ENCODE assay signal across 17 cellular contexts in the genomic region with DNA sequence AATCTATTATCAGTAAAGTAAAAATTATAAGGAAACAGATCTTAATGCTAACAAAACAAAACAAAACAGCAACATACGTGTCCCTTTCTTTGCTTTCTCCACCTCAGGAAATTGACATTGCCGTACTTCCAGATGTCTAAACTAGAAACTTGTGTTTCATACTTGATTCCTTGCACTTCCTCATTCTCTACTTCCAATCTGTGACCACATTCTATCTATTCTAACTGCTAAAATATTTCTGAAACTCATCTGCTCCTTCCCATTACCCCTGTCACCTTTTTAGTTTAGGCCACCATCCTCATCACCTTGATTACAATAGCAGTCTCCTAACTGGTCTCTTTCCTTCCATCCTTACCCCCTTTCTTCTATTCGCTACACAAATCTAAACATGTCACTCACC. TPM values are rescaled to one million over a fixed set of nuclear protein-coding genes. Genes with fewer than 3 reads are reported as not detected.
A peak's percentile ranks its signal among the peaks of the same experiment; 100 is the strongest.
DNase-seq lines count a peak whose midpoint lies in the region; ATAC-seq, FAIRE-seq and TF ChIP-seq lines count a peak whose summit lies in the region.
"Had no signal": no experiment of that assay in that cellular context is flagged by ENCODE, and none has a peak within 500 bp of the region (broad histone marks: within the 10 kb centered on the region; RNA-seq: fewer than 3 reads in every experiment).

No MANE protein-coding gene starts in this region.

- no peaks in the 10 kb centered on the region for H3K9me2 ChIP-seq in OCI-LY7 (ENCODE audit: insufficient read depth, low read length)

- H3K79me2 ChIP-seq in OCI-LY7 (ENCODE audit: insufficient read depth, low read depth, low read length): no peaks in the 10 kb centered on the region

- CTCF ChIA-PET in OCI-LY7 (lab: Charles Lee; ENCODE audit: unreplicated experiment): no interaction called here

- TF ChIP-seq CTCF in OCI-LY7 (conservative IDR thresholded peaks at IDR 0.05; ENCODE audit: low read length) (no peak), left ventricle myocardium inferior (IDR thresholded peaks at IDR 0.05; ENCODE audit: borderline replicate concordance) (no peak)

- no peaks in the 10 kb centered on the region for H3K27me3 ChIP-seq in effector memory CD4-positive, alpha-beta T cell (replicated peaks; ENCODE audit: control insufficient read depth, insufficient read depth, low read length, poor library complexity, severe bottlenecking)
- no peaks in the 10 kb centered on the region for H3K27me3 ChIP-seq in left ventricle myocardium inferior (ENCODE audit: low read depth)
- H3K27me3 ChIP-seq: cardiac muscle cell, stomach had no signal

- no TSS peak for BruUV-seq in OCI-LY7 (replicated peaks; lab: Mats Ljungman, UMichigan)

- POLR2A ChIA-PET in OCI-LY7 (lab: Charles Lee): interaction anchor here (1.1 kb wide), 1 partner anchor 37 kb away, joined by 3 read pairs; no protein-coding TSS in a partner anchor

- H3K4me2 ChIP-seq in OCI-LY7 (ENCODE audit: low read length): peak overlapping the region; percentile 48

- H3K9me3 ChIP-seq in OCI-LY7 (ENCODE audit: low read length) (no peaks in the 10 kb centered on the region), left ventricle myocardium inferior (replicated peaks) (no peaks in the 10 kb centered on the region)
- no peaks in the 10 kb centered on the region for H3K9me3 ChIP-seq in effector memory CD4-positive, alpha-beta T cell (ENCODE audit: control insufficient read depth, low read length)
- H3K9me3 ChIP-seq: stomach had no signal

- intact Hi-C loops in OCI-LY7 (cut with micrococcal nuclease; ENCODE audit: unreplicated experiment): no loop called here
- intact Hi-C loops in left ventricle myocardium inferior (cut with micrococcal nuclease): no loop called here

- no peaks in the 10 kb centered on the region for H3K36me3 ChIP-seq in OCI-LY7 (ENCODE audit: insufficient read depth, low read length)
- no peaks in the 10 kb centered on the region for H3K36me3 ChIP-seq in effector memory CD4-positive, alpha-beta T cell (ENCODE audit: control insufficient read depth, insufficient read depth, low read length)
- no peaks in the 10 kb centered on the region for H3K36me3 ChIP-seq in left ventricle myocardium inferior
- H3K36me3 ChIP-seq: cardiac muscle cell, stomach had no signal

- H3K4me3 ChIP-seq in OCI-LY7 (ENCODE audit: low read depth, low read length, poor library complexity, severe bottlenecking) (no peak overlapping the region), left ventricle myocardium inferior (no peak overlapping the region)
- H3K4me3 ChIP-seq in effector memory CD4-positive, alpha-beta T cell (ENCODE audit: insufficient read depth, low read depth, low read length, poor library complexity, severe bottlenecking): no peak overlapping the region
- H3K4me3 ChIP-seq: cardiac muscle cell, stomach had no signal

- FAIRE-seq in GM18507 (lab: Jason Lieb, UNC) (peak; percentile 85), urothelium cell line (lab: Jason Lieb, UNC) (no peak)
- FAIRE-seq: H54 had no signal

- H3K4me1 ChIP-seq in OCI-LY7 (ENCODE audit: insufficient read depth, low read length, poor library complexity, severe bottlenecking) (peaks cover 14% of the 10 kb centered on the region), left ventricle myocardium inferior (peaks cover under 1% of the 10 kb centered on the region)
- H3K4me1 ChIP-seq in effector memory CD4-positive, alpha-beta T cell (ENCODE audit: control insufficient read depth, insufficient read depth, low read length, poor library complexity, severe bottlenecking): no peaks in the 10 kb centered on the region

- DNase-seq in GM18507 (ENCODE audit: extremely low spot score, insufficient read length, low read depth) (no peak), OCI-LY7 (ENCODE audit: low spot score) (peak; percentile 7), NCI-H1417 treated with DMSO at 0.1 percent for 48 hours (lab: John Stamatoyannopoulos, UW) (no peak), urothelium cell line (ENCODE audit: low spot score) (no peak), left ventricle myocardium inferior (no peak)
- no peak for DNase-seq in effector memory CD4-positive, alpha-beta T cell
- DNase-seq: activated naive CD4-positive, alpha-beta T cell treated with anti-CD3 and anti-CD28 coated beads, Interleukin-2, amount 50 U/mL, for 16 hours; DMS79; left cardiac atrium; naive thymus-derived CD4-positive, alpha-beta T cell; NCI-H2227 treated with DMSO at 0.1 percent for 48 hours; stimulated activated CD4-positive, alpha-beta T cell treated with anti-CD3 and anti-CD28 coated beads, Interleukin-4, amount 100 ng/mL, for 4 hours; stomach had no signal

- ATAC-seq in GM21447 (IDR thresholded peaks at IDR 0.05; ENCODE audit: unreplicated experiment) (peak; percentile 83), HG03064 (IDR thresholded peaks at IDR 0.05; ENCODE audit: low read depth, unreplicated experiment) (peak; percentile 50)
- ATAC-seq: left cardiac atrium; naive thymus-derived CD4-positive, alpha-beta T cell had no signal

- no peak overlapping the region for H2AFZ ChIP-seq in OCI-LY7 (ENCODE audit: low read length)

- no peaks in the 10 kb centered on the region for H4K20me1 ChIP-seq in OCI-LY7 (ENCODE audit: insufficient read depth, low read length)

- H3K27ac ChIP-seq in OCI-LY7 (ENCODE audit: low read depth, low read length, poor library complexity, severe bottlenecking) (no peak overlapping the region), left ventricle myocardium inferior (replicated peaks) (no peak overlapping the region)
- no peak overlapping the region for H3K27ac ChIP-seq in effector memory CD4-positive, alpha-beta T cell (ENCODE audit: insufficient read depth, low read length, poor library complexity, severe bottlenecking)
- H3K27ac ChIP-seq: cardiac muscle cell, stomach had no signal

RNA-seq across cellular contexts. Expression of gene RPA4, which starts 22.5 kb away (rescaled TPM):
- 1.4 and 1.9 TPM in 2 replicates for total RNA-seq in OCI-LY7 (2014; rRNA removed; shearing (Covaris generic))
- total RNA-seq in OCI-LY7 (2022) (1.3 and 1.8 TPM in 2 replicates), left ventricle myocardium inferior (not detected)
